In the genomic region with DNA sequence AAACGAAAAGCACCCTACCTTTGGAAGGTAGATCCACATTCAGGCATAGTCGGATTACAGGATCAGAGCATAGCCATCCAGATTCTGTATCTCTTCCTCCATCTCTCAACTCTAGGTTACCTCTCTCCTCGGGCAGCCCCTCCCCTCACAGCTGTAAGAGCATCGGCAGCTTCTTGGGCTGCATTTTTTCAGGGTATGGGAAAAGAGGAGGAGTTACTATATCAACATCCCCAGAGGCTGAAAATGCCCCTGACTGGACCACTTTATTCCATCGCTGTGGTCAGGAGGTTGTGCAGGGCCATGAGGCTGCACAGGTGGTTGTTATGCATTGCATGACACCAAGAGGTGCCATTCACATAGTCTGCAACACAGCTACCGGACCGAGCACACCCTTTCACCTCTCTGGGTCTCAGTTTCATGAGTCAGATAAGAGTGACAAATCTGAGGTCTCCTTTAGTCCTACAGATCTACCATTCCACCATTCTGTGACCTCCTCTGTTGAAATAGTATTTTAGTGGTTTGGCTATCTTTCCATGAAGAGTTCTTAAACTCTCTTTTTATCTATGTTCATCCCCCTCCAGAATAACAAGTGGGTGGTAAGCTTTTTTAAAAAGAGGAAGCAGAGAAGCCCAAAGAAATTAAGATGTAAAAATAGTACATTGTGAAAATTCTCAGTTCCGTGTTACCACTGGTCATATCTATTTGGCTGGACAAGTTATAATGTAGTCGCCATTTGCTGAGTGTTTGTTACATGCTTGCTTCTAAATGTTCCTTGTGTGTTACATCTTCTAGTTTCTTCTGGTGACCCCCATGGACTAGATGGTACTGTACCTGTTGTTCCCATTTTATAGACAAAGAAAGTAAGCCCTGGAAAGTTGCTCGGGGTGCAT, we compare ENCODE assay signal across 1 cellular context.
TF ChIP-seq lines count a peak whose summit lies in the region.

No MANE protein-coding gene starts in this region.

TF ChIP-seq in GM12878, 131 proteins besides CTCF, POLR2A, EP300 and RAD21 (continued from another document and continues in another):
- TF ChIP-seq BCL11A (IDR thresholded peaks at IDR 0.05; ENCODE audit: low read depth, low read length) (peak; percentile 73), FOS (IDR thresholded peaks at IDR 0.05; ENCODE audit: borderline replicate concordance, extremely low read depth, insufficient read length) (no peak), EGR1 (IDR thresholded peaks at IDR 0.05; ENCODE audit: borderline replicate concordance in 1 of 2, low read depth in 2 of 2, low read length in 2 of 2) (0 out of 3 replicates have a peak, but pooled peaks of 1 of the 2 experiments have one; percentile 20), CHD4 (IDR thresholded peaks at IDR 0.05) (no peak), BACH1 (IDR thresholded peaks at IDR 0.05; ENCODE audit: borderline replicate concordance) (peak; percentile 43), RB1 (IDR thresholded peaks at IDR 0.05; ENCODE audit: borderline replicate concordance) (peak; percentile 79; the same call in 1 of the 2 replicates), MEF2B (IDR thresholded peaks at IDR 0.05; ENCODE audit: partially characterized antibody, poor library complexity, severe bottlenecking) (peak; percentile 96), ZNF217 (IDR thresholded peaks at IDR 0.05) (peak; percentile 85), SPI1 (IDR thresholded peaks at IDR 0.05; ENCODE audit: borderline replicate concordance, insufficient read depth, low read depth, low read length) (peak; percentile 98), SMARCA5 (IDR thresholded peaks at IDR 0.05) (peak; percentile 98), TARDBP (IDR thresholded peaks at IDR 0.05; ENCODE audit: borderline replicate concordance) (peak; percentile 42; the same call in 1 of the 2 replicates), POLR2AphosphoS5 (IDR thresholded peaks at IDR 0.05; ENCODE audit: low read length) (peak; percentile 81), ZBED1 (IDR thresholded peaks at IDR 0.05; ENCODE audit: borderline replicate concordance) (peak; percentile 71; the same call in 1 of the 2 replicates), TCF7 (IDR thresholded peaks at IDR 0.05; ENCODE audit: borderline replicate concordance) (no peak), SP1 (IDR thresholded peaks at IDR 0.05; ENCODE audit: low read depth, low read length) (peak; percentile 63), ESRRA (IDR thresholded peaks at IDR 0.05; ENCODE audit: low read length) (peak; percentile 63; the same call in 1 of the 2 replicates), DPF2 (IDR thresholded peaks at IDR 0.05) (peak; percentile 95), JUND (IDR thresholded peaks at IDR 0.05; ENCODE audit: low read depth, low read length) (peak; percentile 50; the same call in 1 of the 2 replicates), SREBF2 (IDR thresholded peaks at IDR 0.05; ENCODE audit: low read length) (no peak), LARP7 (IDR thresholded peaks at IDR 0.05) (peak; percentile 43; the same call in 1 of the 2 replicates), HCFC1 (IDR thresholded peaks at IDR 0.05; ENCODE audit: low read length) (no peak), MTA2 (IDR thresholded peaks at IDR 0.05; ENCODE audit: low read depth) (peak; percentile 86), MYC (IDR thresholded peaks at IDR 0.05; ENCODE audit: insufficient read depth, insufficient read length, insufficient replicate concordance, low read length, severe bottlenecking) (peak; percentile 59), BHLHE40 (IDR thresholded peaks at IDR 0.05; ENCODE audit: borderline replicate concordance in 1 of 2, low read depth in 2 of 2, low read length in 1 of 2) (peak; percentile 31 to 75; a peak in 3 of 4 replicates), ATF7 (IDR thresholded peaks at IDR 0.05; ENCODE audit: low read depth) (peak; percentile 79), FOXM1 (IDR thresholded peaks at IDR 0.05; ENCODE audit: low read depth, low read length) (no peak), PAX8 (IDR thresholded peaks at IDR 0.05) (peak; percentile 58; the same call in 1 of the 2 replicates), CBX5 (IDR thresholded peaks at IDR 0.05; ENCODE audit: low read depth) (no peak), ZSCAN29 (IDR thresholded peaks at IDR 0.05) (0 out of 2 replicates have a peak, but pooled peaks have one; percentile 35), TCF12 (IDR thresholded peaks at IDR 0.05; ENCODE audit: low read depth, low read length) (peak; percentile 92), POU2F2 (IDR thresholded peaks at IDR 0.05; ENCODE audit: borderline replicate concordance, low read depth, low read length) (peak; percentile 91; the same call in 2 of the 3 replicates), MTA3 (IDR thresholded peaks at IDR 0.05; ENCODE audit: borderline replicate concordance, low read length) (no peak)
- TF ChIP-seq, protein P1, sequence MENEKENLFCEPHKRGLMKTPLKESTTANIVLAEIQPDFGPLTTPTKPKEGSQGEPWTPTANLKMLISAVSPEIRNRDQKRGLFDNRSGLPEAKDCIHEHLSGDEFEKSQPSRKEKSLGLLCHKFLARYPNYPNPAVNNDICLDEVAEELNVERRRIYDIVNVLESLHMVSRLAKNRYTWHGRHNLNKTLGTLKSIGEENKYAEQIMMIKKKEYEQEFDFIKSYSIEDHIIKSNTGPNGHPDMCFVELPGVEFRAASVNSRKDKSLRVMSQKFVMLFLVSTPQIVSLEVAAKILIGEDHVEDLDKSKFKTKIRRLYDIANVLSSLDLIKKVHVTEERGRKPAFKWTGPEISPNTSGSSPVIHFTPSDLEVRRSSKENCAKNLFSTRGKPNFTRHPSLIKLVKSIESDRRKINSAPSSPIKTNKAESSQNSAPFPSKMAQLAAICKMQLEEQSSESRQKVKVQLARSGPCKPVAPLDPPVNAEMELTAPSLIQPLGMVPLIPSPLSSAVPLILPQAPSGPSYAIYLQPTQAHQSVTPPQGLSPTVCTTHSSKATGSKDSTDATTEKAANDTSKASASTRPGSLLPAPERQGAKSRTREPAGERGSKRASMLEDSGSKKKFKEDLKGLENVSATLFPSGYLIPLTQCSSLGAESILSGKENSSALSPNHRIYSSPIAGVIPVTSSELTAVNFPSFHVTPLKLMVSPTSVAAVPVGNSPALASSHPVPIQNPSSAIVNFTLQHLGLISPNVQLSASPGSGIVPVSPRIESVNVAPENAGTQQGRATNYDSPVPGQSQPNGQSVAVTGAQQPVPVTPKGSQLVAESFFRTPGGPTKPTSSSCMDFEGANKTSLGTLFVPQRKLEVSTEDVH (IDR thresholded peaks at IDR 0.05; ENCODE audit: low read depth, partially characterized antibody), result peak; percentile 37
- TF ChIP-seq, protein P2, sequence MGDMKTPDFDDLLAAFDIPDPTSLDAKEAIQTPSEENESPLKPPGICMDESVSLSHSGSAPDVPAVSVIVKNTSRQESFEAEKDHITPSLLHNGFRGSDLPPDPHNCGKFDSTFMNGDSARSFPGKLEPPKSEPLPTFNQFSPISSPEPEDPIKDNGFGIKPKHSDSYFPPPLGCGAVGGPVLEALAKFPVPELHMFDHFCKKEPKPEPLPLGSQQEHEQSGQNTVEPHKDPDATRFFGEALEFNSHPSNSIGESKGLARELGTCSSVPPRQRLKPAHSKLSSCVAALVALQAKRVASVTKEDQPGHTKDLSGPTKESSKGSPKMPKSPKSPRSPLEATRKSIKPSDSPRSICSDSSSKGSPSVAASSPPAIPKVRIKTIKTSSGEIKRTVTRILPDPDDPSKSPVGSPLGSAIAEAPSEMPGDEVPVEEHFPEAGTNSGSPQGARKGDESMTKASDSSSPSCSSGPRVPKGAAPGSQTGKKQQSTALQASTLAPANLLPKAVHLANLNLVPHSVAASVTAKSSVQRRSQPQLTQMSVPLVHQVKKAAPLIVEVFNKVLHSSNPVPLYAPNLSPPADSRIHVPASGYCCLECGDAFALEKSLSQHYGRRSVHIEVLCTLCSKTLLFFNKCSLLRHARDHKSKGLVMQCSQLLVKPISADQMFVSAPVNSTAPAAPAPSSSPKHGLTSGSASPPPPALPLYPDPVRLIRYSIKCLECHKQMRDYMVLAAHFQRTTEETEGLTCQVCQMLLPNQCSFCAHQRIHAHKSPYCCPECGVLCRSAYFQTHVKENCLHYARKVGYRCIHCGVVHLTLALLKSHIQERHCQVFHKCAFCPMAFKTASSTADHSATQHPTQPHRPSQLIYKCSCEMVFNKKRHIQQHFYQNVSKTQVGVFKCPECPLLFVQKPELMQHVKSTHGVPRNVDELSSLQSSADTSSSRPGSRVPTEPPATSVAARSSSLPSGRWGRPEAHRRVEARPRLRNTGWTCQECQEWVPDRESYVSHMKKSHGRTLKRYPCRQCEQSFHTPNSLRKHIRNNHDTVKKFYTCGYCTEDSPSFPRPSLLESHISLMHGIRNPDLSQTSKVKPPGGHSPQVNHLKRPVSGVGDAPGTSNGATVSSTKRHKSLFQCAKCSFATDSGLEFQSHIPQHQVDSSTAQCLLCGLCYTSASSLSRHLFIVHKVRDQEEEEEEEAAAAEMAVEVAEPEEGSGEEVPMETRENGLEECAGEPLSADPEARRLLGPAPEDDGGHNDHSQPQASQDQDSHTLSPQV (IDR thresholded peaks at IDR 0.05), result 0 out of 2 replicates have a peak, but pooled peaks have one; percentile 18
- TF ChIP-seq, protein P3, sequence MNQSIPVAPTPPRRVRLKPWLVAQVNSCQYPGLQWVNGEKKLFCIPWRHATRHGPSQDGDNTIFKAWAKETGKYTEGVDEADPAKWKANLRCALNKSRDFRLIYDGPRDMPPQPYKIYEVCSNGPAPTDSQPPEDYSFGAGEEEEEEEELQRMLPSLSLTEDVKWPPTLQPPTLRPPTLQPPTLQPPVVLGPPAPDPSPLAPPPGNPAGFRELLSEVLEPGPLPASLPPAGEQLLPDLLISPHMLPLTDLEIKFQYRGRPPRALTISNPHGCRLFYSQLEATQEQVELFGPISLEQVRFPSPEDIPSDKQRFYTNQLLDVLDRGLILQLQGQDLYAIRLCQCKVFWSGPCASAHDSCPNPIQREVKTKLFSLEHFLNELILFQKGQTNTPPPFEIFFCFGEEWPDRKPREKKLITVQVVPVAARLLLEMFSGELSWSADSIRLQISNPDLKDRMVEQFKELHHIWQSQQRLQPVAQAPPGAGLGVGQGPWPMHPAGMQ (IDR thresholded peaks at IDR 0.05; ENCODE audit: borderline replicate concordance), result no peak
- TF ChIP-seq, protein P4, sequence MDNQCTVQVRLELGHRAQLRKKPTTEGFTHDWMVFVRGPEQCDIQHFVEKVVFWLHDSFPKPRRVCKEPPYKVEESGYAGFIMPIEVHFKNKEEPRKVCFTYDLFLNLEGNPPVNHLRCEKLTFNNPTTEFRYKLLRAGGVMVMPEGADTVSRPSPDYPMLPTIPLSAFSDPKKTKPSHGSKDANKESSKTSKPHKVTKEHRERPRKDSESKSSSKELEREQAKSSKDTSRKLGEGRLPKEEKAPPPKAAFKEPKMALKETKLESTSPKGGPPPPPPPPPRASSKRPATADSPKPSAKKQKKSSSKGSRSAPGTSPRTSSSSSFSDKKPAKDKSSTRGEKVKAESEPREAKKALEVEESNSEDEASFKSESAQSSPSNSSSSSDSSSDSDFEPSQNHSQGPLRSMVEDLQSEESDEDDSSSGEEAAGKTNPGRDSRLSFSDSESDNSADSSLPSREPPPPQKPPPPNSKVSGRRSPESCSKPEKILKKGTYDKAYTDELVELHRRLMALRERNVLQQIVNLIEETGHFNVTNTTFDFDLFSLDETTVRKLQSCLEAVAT (IDR thresholded peaks at IDR 0.05), result peak; percentile 73
- TF ChIP-seq, protein P5, sequence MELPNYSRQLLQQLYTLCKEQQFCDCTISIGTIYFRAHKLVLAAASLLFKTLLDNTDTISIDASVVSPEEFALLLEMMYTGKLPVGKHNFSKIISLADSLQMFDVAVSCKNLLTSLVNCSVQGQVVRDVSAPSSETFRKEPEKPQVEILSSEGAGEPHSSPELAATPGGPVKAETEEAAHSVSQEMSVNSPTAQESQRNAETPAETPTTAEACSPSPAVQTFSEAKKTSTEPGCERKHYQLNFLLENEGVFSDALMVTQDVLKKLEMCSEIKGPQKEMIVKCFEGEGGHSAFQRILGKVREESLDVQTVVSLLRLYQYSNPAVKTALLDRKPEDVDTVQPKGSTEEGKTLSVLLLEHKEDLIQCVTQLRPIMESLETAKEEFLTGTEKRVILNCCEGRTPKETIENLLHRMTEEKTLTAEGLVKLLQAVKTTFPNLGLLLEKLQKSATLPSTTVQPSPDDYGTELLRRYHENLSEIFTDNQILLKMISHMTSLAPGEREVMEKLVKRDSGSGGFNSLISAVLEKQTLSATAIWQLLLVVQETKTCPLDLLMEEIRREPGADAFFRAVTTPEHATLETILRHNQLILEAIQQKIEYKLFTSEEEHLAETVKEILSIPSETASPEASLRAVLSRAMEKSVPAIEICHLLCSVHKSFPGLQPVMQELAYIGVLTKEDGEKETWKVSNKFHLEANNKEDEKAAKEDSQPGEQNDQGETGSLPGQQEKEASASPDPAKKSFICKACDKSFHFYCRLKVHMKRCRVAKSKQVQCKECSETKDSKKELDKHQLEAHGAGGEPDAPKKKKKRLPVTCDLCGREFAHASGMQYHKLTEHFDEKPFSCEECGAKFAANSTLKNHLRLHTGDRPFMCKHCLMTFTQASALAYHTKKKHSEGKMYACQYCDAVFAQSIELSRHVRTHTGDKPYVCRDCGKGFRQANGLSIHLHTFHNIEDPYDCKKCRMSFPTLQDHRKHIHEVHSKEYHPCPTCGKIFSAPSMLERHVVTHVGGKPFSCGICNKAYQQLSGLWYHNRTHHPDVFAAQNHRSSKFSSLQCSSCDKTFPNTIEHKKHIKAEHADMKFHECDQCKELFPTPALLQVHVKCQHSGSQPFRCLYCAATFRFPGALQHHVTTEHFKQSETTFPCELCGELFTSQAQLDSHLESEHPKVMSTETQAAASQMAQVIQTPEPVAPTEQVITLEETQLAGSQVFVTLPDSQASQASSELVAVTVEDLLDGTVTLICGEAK (IDR thresholded peaks at IDR 0.05; ENCODE audit: borderline replicate concordance), result no peak
- TF ChIP-seq, protein P6, sequence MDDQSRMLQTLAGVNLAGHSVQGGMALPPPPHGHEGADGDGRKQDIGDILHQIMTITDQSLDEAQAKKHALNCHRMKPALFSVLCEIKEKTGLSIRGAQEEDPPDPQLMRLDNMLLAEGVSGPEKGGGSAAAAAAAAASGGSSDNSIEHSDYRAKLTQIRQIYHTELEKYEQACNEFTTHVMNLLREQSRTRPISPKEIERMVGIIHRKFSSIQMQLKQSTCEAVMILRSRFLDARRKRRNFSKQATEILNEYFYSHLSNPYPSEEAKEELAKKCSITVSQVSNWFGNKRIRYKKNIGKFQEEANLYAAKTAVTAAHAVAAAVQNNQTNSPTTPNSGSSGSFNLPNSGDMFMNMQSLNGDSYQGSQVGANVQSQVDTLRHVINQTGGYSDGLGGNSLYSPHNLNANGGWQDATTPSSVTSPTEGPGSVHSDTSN (IDR thresholded peaks at IDR 0.05; ENCODE audit: insufficient replicate concordance, low read depth, low read length), result peak; percentile 58
- TF ChIP-seq, protein P7, sequence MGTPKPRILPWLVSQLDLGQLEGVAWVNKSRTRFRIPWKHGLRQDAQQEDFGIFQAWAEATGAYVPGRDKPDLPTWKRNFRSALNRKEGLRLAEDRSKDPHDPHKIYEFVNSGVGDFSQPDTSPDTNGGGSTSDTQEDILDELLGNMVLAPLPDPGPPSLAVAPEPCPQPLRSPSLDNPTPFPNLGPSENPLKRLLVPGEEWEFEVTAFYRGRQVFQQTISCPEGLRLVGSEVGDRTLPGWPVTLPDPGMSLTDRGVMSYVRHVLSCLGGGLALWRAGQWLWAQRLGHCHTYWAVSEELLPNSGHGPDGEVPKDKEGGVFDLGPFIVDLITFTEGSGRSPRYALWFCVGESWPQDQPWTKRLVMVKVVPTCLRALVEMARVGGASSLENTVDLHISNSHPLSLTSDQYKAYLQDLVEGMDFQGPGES (IDR thresholded peaks at IDR 0.05), result no peak
- TF ChIP-seq, protein P8, sequence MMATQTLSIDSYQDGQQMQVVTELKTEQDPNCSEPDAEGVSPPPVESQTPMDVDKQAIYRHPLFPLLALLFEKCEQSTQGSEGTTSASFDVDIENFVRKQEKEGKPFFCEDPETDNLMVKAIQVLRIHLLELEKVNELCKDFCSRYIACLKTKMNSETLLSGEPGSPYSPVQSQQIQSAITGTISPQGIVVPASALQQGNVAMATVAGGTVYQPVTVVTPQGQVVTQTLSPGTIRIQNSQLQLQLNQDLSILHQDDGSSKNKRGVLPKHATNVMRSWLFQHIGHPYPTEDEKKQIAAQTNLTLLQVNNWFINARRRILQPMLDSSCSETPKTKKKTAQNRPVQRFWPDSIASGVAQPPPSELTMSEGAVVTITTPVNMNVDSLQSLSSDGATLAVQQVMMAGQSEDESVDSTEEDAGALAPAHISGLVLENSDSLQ (IDR thresholded peaks at IDR 0.05), result peak; percentile 86
